In the genomic region with DNA sequence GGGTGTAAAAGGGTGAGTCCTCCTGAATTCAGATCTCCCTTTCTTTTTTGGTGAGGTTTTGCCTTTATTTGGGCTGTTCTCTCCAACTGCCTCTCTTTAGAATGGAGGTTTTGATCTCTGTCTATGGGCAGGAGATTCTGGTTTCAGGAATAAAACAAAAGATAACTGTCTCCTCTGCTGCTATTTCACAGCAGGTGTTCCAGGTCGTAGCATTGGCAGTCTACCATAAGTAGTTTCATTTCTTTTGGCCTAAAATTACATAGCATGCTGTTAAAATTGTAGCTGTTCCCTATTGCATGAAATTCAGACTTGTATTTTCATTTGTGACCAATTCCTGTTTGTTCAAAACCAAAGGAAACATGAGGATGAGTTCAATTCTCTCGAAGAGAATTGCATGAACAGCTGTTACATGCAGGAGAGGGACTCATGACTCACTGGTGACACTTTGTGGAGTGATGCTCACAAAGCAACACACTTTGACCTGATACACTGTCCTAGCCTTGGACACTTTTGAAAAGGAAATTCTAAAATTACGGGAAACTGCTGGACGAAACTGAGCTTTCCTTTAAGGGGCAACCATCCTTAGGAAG, we compare ENCODE assay signal across 10 cellular contexts.
DNase-seq lines count a peak whose midpoint lies in the region; ATAC-seq and TF ChIP-seq lines count a peak whose summit lies in the region.
"Had no signal": no experiment of that assay in that cellular context is flagged by ENCODE, and none has a peak within 500 bp of the region (broad histone marks: within the 10 kb centered on the region; RNA-seq: fewer than 3 reads in every experiment).

No MANE protein-coding gene starts in this region.

- no peak overlapping the region for H3K4me2 ChIP-seq in hepatocyte

- H3K4me3 ChIP-seq in kidney epithelial cell (ENCODE audit: low read depth, low read length) (no peak overlapping the region), hepatocyte (no peak overlapping the region)

- TF ChIP-seq CTCF in CD4-positive, alpha-beta T cell (IDR thresholded peaks at IDR 0.05), result peak; percentile 87
- TF ChIP-seq CTCF in GM13977 (IDR thresholded peaks at IDR 0.05; ENCODE audit: extremely low read depth, insufficient read depth, missing control alignments) (peak; percentile 67), VCaP (conservative IDR thresholded peaks at IDR 0.05) (peak; percentile 69), kidney epithelial cell (IDR thresholded peaks at IDR 0.05; ENCODE audit: insufficient read depth, low read length, poor library complexity, severe bottlenecking) (peak; percentile 8), hepatocyte (IDR thresholded peaks at IDR 0.05; ENCODE audit: poor library complexity) (no peak)

- H4K20me1 ChIP-seq in hepatocyte (ENCODE audit: insufficient read depth, poor library complexity, severe bottlenecking), result no peaks in the 10 kb centered on the region

- H3K9me3 Mint-ChIP-seq in CD4-positive, alpha-beta T cell, result no peaks in the 10 kb centered on the region
- H3K9me3 Mint-ChIP-seq: central memory CD8-positive, alpha-beta T cell had no signal

- H3K4me1 ChIP-seq in hepatocyte (ENCODE audit: insufficient read depth), result no peaks in the 10 kb centered on the region

- H3K27me3 ChIP-seq in CD4-positive, alpha-beta T cell (ENCODE audit: control insufficient read depth, insufficient read depth, low read length), result no peaks in the 10 kb centered on the region
- H3K27me3 ChIP-seq in kidney epithelial cell (ENCODE audit: control insufficient read depth, insufficient read depth, low read length), result no peaks in the 10 kb centered on the region
- H3K27me3 ChIP-seq in hepatocyte, result peaks cover 10% of the 10 kb centered on the region
- H3K27me3 ChIP-seq: neutrophil had no signal

- no peaks in the 10 kb centered on the region for H3K27me3 Mint-ChIP-seq in CD4-positive, alpha-beta T cell

- intact Hi-C loops in CD4-positive, alpha-beta T cell (cut with DNase I, micrococcal nuclease), result loop anchor here (1.0 to 10.0 kb wide), 8 partner anchors 47 to 225 kb away; a partner anchor contains a TSS

- no peak overlapping the region for H2AFZ ChIP-seq in hepatocyte

- 74% methylated on average over 4 of the region's 4 CpGs for WGBS in hepatocyte (ENCODE audit: low lambda C conversion rate, missing lambda C conversion rate)

- H3K4me3 Mint-ChIP-seq in CD4-positive, alpha-beta T cell, result peak overlapping the region; percentile 40
- H3K4me3 Mint-ChIP-seq: central memory CD8-positive, alpha-beta T cell had no signal

- in situ Hi-C loops in GM13977 (cut with MboI; ENCODE audit: low pct_unique_long_range_greater_than_20kb, low sequenced_read_pairs, unreplicated experiment), result no loop called here

- H3K9me2 ChIP-seq in hepatocyte (replicated peaks; ENCODE audit: insufficient read depth), result no peaks in the 10 kb centered on the region

- no peaks in the 10 kb centered on the region for H3K36me3 Mint-ChIP-seq in CD4-positive, alpha-beta T cell (ENCODE audit: low read depth)

- H3K27ac ChIP-seq in CD4-positive, alpha-beta T cell (ENCODE audit: low read depth, low read length), result no peak overlapping the region
- H3K27ac ChIP-seq in VCaP, result no peak overlapping the region
- H3K27ac ChIP-seq in hepatocyte, result no peak overlapping the region
- H3K27ac ChIP-seq: neutrophil had no signal

- CTCF ChIA-PET in CD4-positive, alpha-beta T cell (lab: Charles Lee), result interaction anchor here (0.6 to 2.4 kb wide), 17 partner anchors 11 to 268 kb away, joined by 3 to 24 read pairs (median 4); a partner anchor contains a TSS

- no peaks in the 10 kb centered on the region for H3K9me3 ChIP-seq in CD4-positive, alpha-beta T cell (ENCODE audit: control insufficient read depth, low read length)
- H3K9me3 ChIP-seq in hepatocyte (ENCODE audit: low read depth), result no peaks in the 10 kb centered on the region
- H3K9me3 ChIP-seq: neutrophil had no signal

- POLR2A ChIA-PET in CD4-positive, alpha-beta T cell (lab: Charles Lee), result interaction anchor here (0.7 to 1.6 kb wide), 7 partner anchors 26 to 929 kb away, joined by 3 to 9 read pairs (median 4); no protein-coding TSS in a partner anchor

- no peaks in the 10 kb centered on the region for H3K79me2 ChIP-seq in hepatocyte

- H3K27ac Mint-ChIP-seq in CD4-positive, alpha-beta T cell, result no peak overlapping the region

- DNase-seq in CD4-positive, alpha-beta T cell, result peak in 6 of 10 experiments; percentile 6 to 36 (median 14)
- peak; percentile 64 for DNase-seq in GM13977 (ENCODE audit: low spot score)
- DNase-seq in kidney epithelial cell (ENCODE audit: low read depth), result no peak
- DNase-seq in KG1 (lab: John Stamatoyannopoulos, UW), result no peak
- no peak for DNase-seq in hepatocyte (ENCODE audit: low spot score)

- peak; percentile 71 for ATAC-seq in CD4-positive, alpha-beta T cell (ENCODE audit: poor library complexity)
- no peak for ATAC-seq in GM19463 (IDR thresholded peaks at IDR 0.05; ENCODE audit: unreplicated experiment)
- ATAC-seq in HG02973 (IDR thresholded peaks at IDR 0.05; ENCODE audit: unreplicated experiment), result no peak

- H3K36me3 ChIP-seq in kidney epithelial cell (ENCODE audit: control insufficient read depth, insufficient read depth, low read length), result no peaks in the 10 kb centered on the region
- no peaks in the 10 kb centered on the region for H3K36me3 ChIP-seq in hepatocyte (replicated peaks; ENCODE audit: insufficient read depth, low read depth)
- H3K36me3 ChIP-seq: neutrophil had no signal

- H3K4me1 Mint-ChIP-seq in CD4-positive, alpha-beta T cell (ENCODE audit: low read depth), result no peaks in the 10 kb centered on the region
- H3K4me1 Mint-ChIP-seq: central memory CD8-positive, alpha-beta T cell had no signal

Comparison
In these comparisons a context has a peak if more than half of its experiments do, and no peak if none do; other contexts are left out.
1. DNase-seq: peak in CD4-positive, alpha-beta T cell (6 of 10) and GM13977 (single experiment); none in kidney epithelial cell (single experiment), KG1 (single experiment) and hepatocyte (single experiment).